Comparison of ENCODE assay signal across 11 cellular contexts in genomic region chr17:10051112-10051511, GRCh38.
DNase-seq lines count a peak whose midpoint lies in the region; ATAC-seq and TF ChIP-seq lines count a peak whose summit lies in the region.
"Had no signal": no experiment of that assay in that cellular context is flagged by ENCODE, and none has a peak within 500 bp of the region (broad histone marks: within the 10 kb centered on the region; RNA-seq: fewer than 3 reads in every experiment).

No MANE protein-coding gene starts in this region.

- no peaks in the 10 kb centered on the region for H3K27me3 ChIP-seq in gastrocnemius medialis

- CTCF ChIA-PET in WTC11 (lab: Charles Lee): interaction anchor here (0.7 kb wide), 1 partner anchor 175 kb away, joined by 4 read pairs; no protein-coding TSS in a partner anchor

- TF ChIP-seq POLR2A in gastrocnemius medialis (IDR thresholded peaks at IDR 0.05): no peak

- POLR2A ChIA-PET in WTC11 (lab: Charles Lee): no interaction called here

- peak; percentile 8 for ATAC-seq in HG03354 (IDR thresholded peaks at IDR 0.05; ENCODE audit: poor library complexity, severe bottlenecking, unreplicated experiment)
- peak; percentile 62 to 76 for ATAC-seq in gastrocnemius medialis
- no peak for ATAC-seq in WTC11

- in situ Hi-C loops in gastrocnemius medialis (cut with MboI; ENCODE audit: low sequenced_read_pairs in 4 of 4): no loop called here

- H3K9me3 Mint-ChIP-seq in dendritic cell treated with granulocyte-macrophage colony-stimulating factor and Interleukin-4, amounts not matched to agents 40 ng/mL and 50 ng/mL, for 4 days: no peaks in the 10 kb centered on the region
- no peaks in the 10 kb centered on the region for H3K9me3 Mint-ChIP-seq in WTC11
- H3K9me3 Mint-ChIP-seq: CD4-positive, alpha-beta T cell had no signal

- TF ChIP-seq CTCF in gastrocnemius medialis (IDR thresholded peaks at IDR 0.05 in 4 of 5, conservative IDR thresholded peaks at IDR 0.05 in 1 of 5): no peak
- no peak for TF ChIP-seq CTCF in WTC11 (IDR thresholded peaks at IDR 0.05)

- no peaks in the 10 kb centered on the region for H3K9me3 ChIP-seq in gastrocnemius medialis

- H3K4me1 Mint-ChIP-seq in dendritic cell treated with granulocyte-macrophage colony-stimulating factor and Interleukin-4, amounts not matched to agents 40 ng/mL and 50 ng/mL, for 4 days (ENCODE audit: low read depth): peaks cover 70% of the 10 kb centered on the region
- peaks cover 19% of the 10 kb centered on the region for H3K4me1 Mint-ChIP-seq in WTC11

- H3K36me3 Mint-ChIP-seq in dendritic cell treated with granulocyte-macrophage colony-stimulating factor and Interleukin-4, amounts not matched to agents 40 ng/mL and 50 ng/mL, for 4 days (ENCODE audit: low read depth): peaks cover 19% of the 10 kb centered on the region
- no peaks in the 10 kb centered on the region for H3K36me3 Mint-ChIP-seq in WTC11

- H3K27ac ChIP-seq in gastrocnemius medialis: peak overlapping the region; percentile 55 to 64 (median 61)

- H3K27me3 Mint-ChIP-seq in dendritic cell treated with granulocyte-macrophage colony-stimulating factor and Interleukin-4, amounts not matched to agents 40 ng/mL and 50 ng/mL, for 4 days: no peaks in the 10 kb centered on the region
- no peaks in the 10 kb centered on the region for H3K27me3 Mint-ChIP-seq in WTC11 (ENCODE audit: low read depth)
- H3K27me3 Mint-ChIP-seq: CD4-positive, alpha-beta T cell had no signal

- no peaks in the 10 kb centered on the region for H3K4me1 ChIP-seq in gastrocnemius medialis

- H3K4me3 Mint-ChIP-seq in dendritic cell treated with granulocyte-macrophage colony-stimulating factor and Interleukin-4, amounts not matched to agents 40 ng/mL and 50 ng/mL, for 4 days: peak overlapping the region; percentile 4
- H3K4me3 Mint-ChIP-seq in WTC11: no peak overlapping the region
- H3K4me3 Mint-ChIP-seq: CD4-positive, alpha-beta T cell had no signal

- H3K27ac Mint-ChIP-seq in dendritic cell treated with granulocyte-macrophage colony-stimulating factor and Interleukin-4, amounts not matched to agents 40 ng/mL and 50 ng/mL, for 4 days: peak overlapping the region; percentile 74
- no peak overlapping the region for H3K27ac Mint-ChIP-seq in WTC11
- H3K27ac Mint-ChIP-seq: CD4-positive, alpha-beta T cell had no signal

- intact Hi-C loops in dendritic cell treated with granulocyte-macrophage colony-stimulating factor and Interleukin-4, amounts not matched to agents 40 ng/mL and 50 ng/mL, for 4 days (cut with micrococcal nuclease): no loop called here
- intact Hi-C loops in gastrocnemius medialis (cut with DNase I; ENCODE audit: low total_unique reads): no loop called here

- H3K36me3 ChIP-seq in gastrocnemius medialis: no peaks in the 10 kb centered on the region

- DNase-seq in GF-D8 (lab: John Stamatoyannopoulos, UW) (peak; percentile 39), gastrocnemius medialis (no peak), KG1 (lab: John Stamatoyannopoulos, UW) (no peak), WTC11 (ENCODE audit: low spot score) (no peak), activated gamma-delta T cell treated with Interleukin-2 at 50 U/mL for 16 hours (no peak), OCI-M2 (lab: John Stamatoyannopoulos, UW; ENCODE audit: unreplicated experiment) (no peak)
- DNase-seq: activated T-cell treated with anti-CD3 and anti-CD28 coated beads for 4 hours; CD4-positive, alpha-beta T cell; NCI-H226 had no signal

- H3K4me3 ChIP-seq in gastrocnemius medialis: no peak overlapping the region

TF ChIP-seq in WTC11, 78 proteins besides CTCF, POLR2A, EP300 and RAD21:
- no peak for TF ChIP-seq RORB (CRISPR knock-in tag; IDR thresholded peaks at IDR 0.05)
- no peak for TF ChIP-seq CREM (CRISPR knock-in tag; IDR thresholded peaks at IDR 0.05)
- no peak for TF ChIP-seq TCF7 (CRISPR knock-in tag; IDR thresholded peaks at IDR 0.05; ENCODE audit: low read depth)
- TF ChIP-seq FOXP1 (CRISPR knock-in tag; IDR thresholded peaks at IDR 0.05; ENCODE audit: borderline replicate concordance): no peak
- TF ChIP-seq AR (CRISPR knock-in tag; IDR thresholded peaks at IDR 0.05): no peak
- no peak for TF ChIP-seq IRF1 (CRISPR knock-in tag; IDR thresholded peaks at IDR 0.05)
- TF ChIP-seq MAX (CRISPR knock-in tag; IDR thresholded peaks at IDR 0.05): no peak
- no peak for TF ChIP-seq GRHL2 (CRISPR knock-in tag; IDR thresholded peaks at IDR 0.05; ENCODE audit: insufficient replicate concordance, severe bottlenecking)
- TF ChIP-seq ATF3 (CRISPR knock-in tag; conservative IDR thresholded peaks at IDR 0.05): no peak
- no peak for TF ChIP-seq ZNF416 (CRISPR knock-in tag; IDR thresholded peaks at IDR 0.05)
- no peak for TF ChIP-seq E2F1 (CRISPR knock-in tag; IDR thresholded peaks at IDR 0.05)
- TF ChIP-seq ZBTB21 (CRISPR knock-in tag; IDR thresholded peaks at IDR 0.05; ENCODE audit: borderline replicate concordance): no peak
- TF ChIP-seq MYBL2 (CRISPR knock-in tag; IDR thresholded peaks at IDR 0.05): no peak
- TF ChIP-seq ERG (CRISPR knock-in tag; IDR thresholded peaks at IDR 0.05): no peak
- TF ChIP-seq NR2C2 (CRISPR knock-in tag; IDR thresholded peaks at IDR 0.05): no peak
TF ChIP-seq in WTC11: peak in this region for 0.
